Comparison of ENCODE assay signal across 8 cellular contexts in the genomic region with DNA sequence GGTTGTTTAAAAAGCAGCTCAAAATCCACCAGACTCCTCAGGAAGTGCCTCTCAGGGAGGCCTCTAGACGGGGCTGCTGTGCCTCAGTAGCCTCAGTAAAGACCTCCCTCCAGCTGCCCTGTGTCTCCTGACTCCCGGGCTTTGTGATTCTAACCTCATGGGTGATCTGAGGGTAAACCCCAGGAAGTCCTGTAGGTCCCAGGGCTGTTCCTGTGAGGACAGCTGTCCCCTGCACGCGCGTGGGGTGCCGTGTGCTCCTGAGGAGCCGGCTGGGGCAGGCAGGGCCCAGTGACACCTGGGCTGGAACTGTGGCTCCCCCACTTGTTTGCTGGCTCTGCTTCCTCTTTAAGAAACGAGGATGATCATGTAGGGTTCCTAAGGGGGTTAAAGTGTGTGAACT.
A peak's percentile ranks its signal among the peaks of the same experiment; 100 is the strongest.
DNase-seq lines count a peak whose midpoint lies in the region; ATAC-seq, FAIRE-seq and TF ChIP-seq lines count a peak whose summit lies in the region.
"Not testable (repeated sequence)": the region's sequence is repeated elsewhere in the genome, so short reads cannot be mapped to it uniquely, and the experiment has no call there.

No MANE protein-coding gene starts in this region.

- not testable (repeated sequence) for DNase-seq in AG10803 (ENCODE audit: low read depth); Panc1 (ENCODE audit: low read depth, low spot score); activated CD8-positive, alpha-beta memory T cell treated with anti-CD3 and anti-CD28 coated beads, Interleukin-2, amount 10 ng/mL, durations not matched to agents 7 days and 5 days; astrocyte (ENCODE audit: low read depth)
- DNase-seq in germinal center (ENCODE audit: low spot score) = peak; percentile 4
- peak; percentile 20 for DNase-seq in stimulated activated CD4-positive, alpha-beta T cell treated with anti-CD3 and anti-CD28 coated beads, Interleukin-1b, Interleukin-23, amount 100 ng/mL, for 48 hours

- H3K36me3 ChIP-seq in Panc1 (ENCODE audit: control insufficient read depth, insufficient read depth, low read length); astrocyte (ENCODE audit: insufficient read depth, low read length): not testable (repeated sequence)
- H3K36me3 ChIP-seq in mesodermal cell (ENCODE audit: control insufficient read depth, insufficient read depth, low read length) = peaks cover 15% of the 10 kb centered on the region

- POLR2A ChIA-PET in Panc1 (lab: Charles Lee) = not testable (repeated sequence)

- H3K4me2 ChIP-seq in astrocyte (ENCODE audit: low read length) = peak overlapping the region; percentile 55

- peak overlapping the region; percentile 69 for H3K27ac Mint-ChIP-seq in activated CD8-positive, alpha-beta memory T cell treated with anti-CD3 and anti-CD28 coated beads, Interleukin-2, amount 10 ng/mL, durations not matched to agents 7 days and 5 days
- H3K27ac Mint-ChIP-seq in astrocyte (ENCODE audit: unreplicated experiment) = peak overlapping the region; percentile 97

- H3K9ac ChIP-seq in astrocyte (ENCODE audit: low read length) = peak overlapping the region; percentile 46

- H3K79me2 ChIP-seq in astrocyte (ENCODE audit: insufficient read depth, low read length) = peaks cover 75% of the 10 kb centered on the region

- CTCF ChIA-PET in Panc1 (lab: Charles Lee) = not testable (repeated sequence)
- CTCF ChIA-PET in activated CD8-positive, alpha-beta memory T cell treated with anti-CD3 and anti-CD28 coated beads, Interleukin-2, amount 10 ng/mL, durations not matched to agents 7 days and 5 days (lab: Charles Lee) = interaction anchor here (1.7 kb wide), 1 partner anchor 220 kb away, joined by 3 read pairs; no protein-coding TSS in a partner anchor

- H3K9me3 Mint-ChIP-seq in activated CD8-positive, alpha-beta memory T cell treated with anti-CD3 and anti-CD28 coated beads, Interleukin-2, amount 10 ng/mL, durations not matched to agents 7 days and 5 days (ENCODE audit: low read depth); astrocyte (ENCODE audit: unreplicated experiment): not testable (repeated sequence)

- H3K4me3 Mint-ChIP-seq in activated CD8-positive, alpha-beta memory T cell treated with anti-CD3 and anti-CD28 coated beads, Interleukin-2, amount 10 ng/mL, durations not matched to agents 7 days and 5 days = not testable (repeated sequence)
- peak overlapping the region; percentile 70 for H3K4me3 Mint-ChIP-seq in astrocyte (ENCODE audit: unreplicated experiment)

- intact Hi-C loops in Panc1 (cut with micrococcal nuclease; ENCODE audit: unreplicated experiment) = not testable (repeated sequence)

- H3K27me3 ChIP-seq in Panc1 (ENCODE audit: control insufficient read depth, insufficient read depth, low read length); astrocyte (ENCODE audit: insufficient read depth, low read length): not testable (repeated sequence)

- H4K20me1 ChIP-seq in astrocyte (ENCODE audit: insufficient read depth, low read length) = peaks cover 21% of the 10 kb centered on the region

- not testable (repeated sequence) for H3K9me3 ChIP-seq in Panc1 (ENCODE audit: control insufficient read depth, insufficient read depth, low read depth, low read length); astrocyte (ENCODE audit: insufficient read depth, low read depth, low read length); mesodermal cell (ENCODE audit: control insufficient read depth, low read length)

- BruUV-seq in Panc1 (replicated peaks; lab: Mats Ljungman, UMichigan) = not testable (repeated sequence)

- H3K4me1 Mint-ChIP-seq in activated CD8-positive, alpha-beta memory T cell treated with anti-CD3 and anti-CD28 coated beads, Interleukin-2, amount 10 ng/mL, durations not matched to agents 7 days and 5 days = peaks cover 41% of the 10 kb centered on the region
- peaks cover 21% of the 10 kb centered on the region for H3K4me1 Mint-ChIP-seq in astrocyte (ENCODE audit: low read depth, unreplicated experiment)

- ATAC-seq in HG03139 (IDR thresholded peaks at IDR 0.05; ENCODE audit: unreplicated experiment) = peak; percentile 51
- not testable (repeated sequence) for ATAC-seq in Panc1
- peak; percentile 8 for ATAC-seq in activated CD8-positive, alpha-beta memory T cell treated with anti-CD3 and anti-CD28 coated beads, Interleukin-2, amount 10 ng/mL, durations not matched to agents 7 days and 5 days

- peak overlapping the region; percentile 39; the same call in 1 of the 2 replicates for H3K27ac ChIP-seq in Panc1 (ENCODE audit: low read length)
- H3K27ac ChIP-seq in astrocyte (ENCODE audit: low read depth, low read length) = peak overlapping the region; percentile 47
- peak overlapping the region; percentile 62 for H3K27ac ChIP-seq in mesodermal cell (ENCODE audit: low read depth, low read length, severe bottlenecking)

- in situ Hi-C loops in Panc1 (cut with HindIII; ENCODE audit: low pct_unique_long_range_greater_than_20kb, low sequenced_read_pairs) = not testable (repeated sequence)

- not testable (repeated sequence) for H3K4me1 ChIP-seq in Panc1 (ENCODE audit: control insufficient read depth, insufficient read depth, low read length); astrocyte (ENCODE audit: insufficient read depth, low read length); mesodermal cell (ENCODE audit: control insufficient read depth, insufficient read depth, low read length, poor library complexity, severe bottlenecking)

- WGBS in mesodermal cell (ENCODE audit: insufficient coverage in 2 of 2), 2 experiments = 77% methylated on average over 5 of the region's 8 CpGs; no CpG with 5 or more reads in 1 of the 2 experiments

- not testable (repeated sequence) for H3K27me3 Mint-ChIP-seq in activated CD8-positive, alpha-beta memory T cell treated with anti-CD3 and anti-CD28 coated beads, Interleukin-2, amount 10 ng/mL, durations not matched to agents 7 days and 5 days; astrocyte (ENCODE audit: low read depth, unreplicated experiment)

- FAIRE-seq in astrocyte (lab: Jason Lieb, UNC) = not testable (repeated sequence)

- H2AFZ ChIP-seq in astrocyte (ENCODE audit: low read depth, low read length) = not testable (repeated sequence)

- TF ChIP-seq CTCF in AG10803 (conservative IDR thresholded peaks at IDR 0.05; ENCODE audit: low read length) = 0 out of 2 replicates have a peak, but pooled peaks have one; percentile 8
- not testable (repeated sequence) for TF ChIP-seq CTCF in Panc1 (IDR thresholded peaks at IDR 0.05); astrocyte (IDR thresholded peaks at IDR 0.05; ENCODE audit: insufficient read depth, low read depth, low read length)

- H3K36me3 Mint-ChIP-seq in activated CD8-positive, alpha-beta memory T cell treated with anti-CD3 and anti-CD28 coated beads, Interleukin-2, amount 10 ng/mL, durations not matched to agents 7 days and 5 days; astrocyte (ENCODE audit: low read depth, unreplicated experiment): not testable (repeated sequence)

- not testable (repeated sequence) for H3K4me3 ChIP-seq in AG10803 (ENCODE audit: low read length); Panc1 (ENCODE audit: low read depth in 2 of 2, low read length in 2 of 2); astrocyte (ENCODE audit: insufficient read depth, low read depth, low read length); mesodermal cell (ENCODE audit: extremely low read depth, insufficient read depth, low read length, poor library complexity, severe bottlenecking)
